8 cellular contexts compared by ENCODE assay signal in genomic region chr6:109381747-109382575, GRCh38.
DNase-seq lines count a peak whose midpoint lies in the region; ATAC-seq lines count a peak whose summit lies in the region.

Gene CD164 (minus strand): TSS chr6:109382467. CDS start chr6:109382378, 89 bp downstream.

- ATAC-seq in GM18909 (IDR thresholded peaks at IDR 0.05; ENCODE audit: poor library complexity, unreplicated experiment) (peak; percentile 54), HG03159 (IDR thresholded peaks at IDR 0.05; ENCODE audit: unreplicated experiment) (peak; percentile 53)

- peak; percentile 97 for DNase-seq in AG08396 (ENCODE audit: low spot score)
- DNase-seq in NCI-H345 (lab: John Stamatoyannopoulos, UW), result peak; percentile 95
- peak; percentile 90 to 94 (median 92) for DNase-seq in activated CD4-positive, CD25-positive, alpha-beta regulatory T cell (lab: John Stamatoyannopoulos, UW)
- DNase-seq in central memory CD4-positive, alpha-beta T cell, result peak; percentile 94
- DNase-seq in islet precursor cell, result peak; percentile 96
- DNase-seq in stimulated activated CD4-positive, alpha-beta T cell treated with anti-CD3 and anti-CD28 coated beads, Interleukin-12 subunit alpha, Interleukin-12 subunit beta, amount 100 ng/mL, for 4 hours, result peak; percentile 92

Comparison
In these comparisons a context has a peak if more than half of its experiments do, and no peak if none do; other contexts are left out.
1. Peak in every context shown above with its lines: DNase-seq and ATAC-seq.